26 cellular contexts compared by ENCODE assay signal in the genomic region with DNA sequence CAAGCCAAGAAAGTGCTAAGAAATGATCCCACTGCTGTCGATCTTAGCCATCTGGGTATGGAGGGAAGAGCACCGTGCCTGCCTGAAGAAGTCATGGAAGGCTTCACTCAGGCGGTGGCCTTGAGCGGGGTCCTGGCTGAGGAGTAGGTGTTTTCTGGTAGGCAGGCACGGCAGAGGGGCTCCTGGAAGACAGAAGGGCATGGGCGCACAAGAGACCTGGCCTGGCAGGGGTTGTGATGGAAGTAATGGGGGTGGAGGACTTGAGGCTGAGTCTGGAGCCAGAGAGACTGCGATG.
"Had no signal": no experiment of that assay in that cellular context is flagged by ENCODE, and none has a peak within 500 bp of the region (broad histone marks: within the 10 kb centered on the region; RNA-seq: fewer than 3 reads in every experiment).

No MANE protein-coding gene starts in this region.

- DNase-seq: activated CD4-positive, alpha-beta memory T cell treated with anti-CD3 and anti-CD28 coated beads for 36 hours; activated CD4-positive, alpha-beta T cell treated with anti-CD3 and anti-CD28 coated beads, Interleukin-2, amount 10 ng/mL, durations not matched to agents 7 days and 5 days; activated CD8-positive, alpha-beta memory T cell treated with anti-CD3 and anti-CD28 coated beads, Interleukin-2, amount 50 U/mL, for 48 hours; activated effector memory CD4-positive, alpha-beta T cell treated with Interleukin-2 at 50 U/mL for 16 hours; activated naive CD4-positive, alpha-beta T cell treated with anti-CD3 and anti-CD28 coated beads, Interleukin-2, amount 10 ng/mL, durations not matched to agents 7 days and 5 days; activated naive CD8-positive, alpha-beta T cell treated with anti-CD3 and anti-CD28 coated beads, Interleukin-2, amount 50 U/mL, for 24 hours; activated T-cell treated with anti-CD3 and anti-CD28 coated beads, Interleukin-2, amount 50 U/mL, for 48 hours; anterior cingulate cortex; brain microvascular endothelial cell; MG63; NCI-H1048; NCI-H1105 treated with DMSO at 0.1 percent for 48 hours; NCI-H1436; NCI-H1694; NCI-H2029; NCI-H345; NCI-H526; NCI-H748 treated with DMSO at 0.1 percent for 48 hours; Right ventricle myocardium superior; SW 1271; T-helper 1 cell; T-helper 2 cell; T-helper 9 cell; WERI-Rb-1 had no signal

- H3K4me1 Mint-ChIP-seq: activated naive CD8-positive, alpha-beta T cell treated with anti-CD3 and anti-CD28 coated beads, Interleukin-2, amount 50 U/mL, for 24 hours; central memory CD8-positive, alpha-beta T cell had no signal

- H3K27me3 ChIP-seq: brain microvascular endothelial cell, MG63 had no signal

- H3K9me3 Mint-ChIP-seq: activated CD4-positive, alpha-beta memory T cell treated with anti-CD3 and anti-CD28 coated beads for 36 hours; activated CD4-positive, alpha-beta T cell treated with anti-CD3 and anti-CD28 coated beads, Interleukin-2, amount 10 ng/mL, durations not matched to agents 7 days and 5 days; activated naive CD4-positive, alpha-beta T cell treated with anti-CD3 and anti-CD28 coated beads, Interleukin-2, amount 10 ng/mL, durations not matched to agents 7 days and 5 days; activated naive CD8-positive, alpha-beta T cell treated with anti-CD3 and anti-CD28 coated beads, Interleukin-2, amount 50 U/mL, for 24 hours; central memory CD8-positive, alpha-beta T cell had no signal

- H3K36me3 Mint-ChIP-seq: activated CD4-positive, alpha-beta memory T cell treated with anti-CD3 and anti-CD28 coated beads for 36 hours; activated naive CD4-positive, alpha-beta T cell treated with anti-CD3 and anti-CD28 coated beads, Interleukin-2, amount 10 ng/mL, durations not matched to agents 7 days and 5 days; activated naive CD8-positive, alpha-beta T cell had no signal

- H3K9me3 ChIP-seq: MG63 had no signal

- H3K27me3 Mint-ChIP-seq: activated CD4-positive, alpha-beta T cell treated with anti-CD3 and anti-CD28 coated beads, Interleukin-2, amount 10 ng/mL, durations not matched to agents 7 days and 5 days; activated naive CD8-positive, alpha-beta T cell; activated naive CD8-positive, alpha-beta T cell treated with anti-CD3 and anti-CD28 coated beads, Interleukin-2, amount 50 U/mL, for 24 hours had no signal

- ATAC-seq: activated naive CD8-positive, alpha-beta T cell treated with anti-CD3 and anti-CD28 coated beads, Interleukin-2, amount 50 U/mL, for 24 hours had no signal

- H3K27ac Mint-ChIP-seq: activated CD4-positive, alpha-beta memory T cell treated with anti-CD3 and anti-CD28 coated beads for 36 hours; activated CD4-positive, alpha-beta T cell treated with anti-CD3 and anti-CD28 coated beads, Interleukin-2, amount 10 ng/mL, durations not matched to agents 7 days and 5 days; activated naive CD4-positive, alpha-beta T cell treated with anti-CD3 and anti-CD28 coated beads, Interleukin-2, amount 10 ng/mL, durations not matched to agents 7 days and 5 days; activated naive CD8-positive, alpha-beta T cell; activated naive CD8-positive, alpha-beta T cell treated with anti-CD3 and anti-CD28 coated beads, Interleukin-2, amount 50 U/mL, for 24 hours had no signal

- H3K27ac ChIP-seq: brain microvascular endothelial cell, WERI-Rb-1 had no signal

- H3K36me3 ChIP-seq: brain microvascular endothelial cell, MG63, WERI-Rb-1 had no signal

- H3K4me3 ChIP-seq: MG63 had no signal

- H3K4me3 Mint-ChIP-seq: activated CD4-positive, alpha-beta memory T cell treated with anti-CD3 and anti-CD28 coated beads for 36 hours; activated CD4-positive, alpha-beta T cell treated with anti-CD3 and anti-CD28 coated beads, Interleukin-2, amount 10 ng/mL, durations not matched to agents 7 days and 5 days; activated naive CD4-positive, alpha-beta T cell treated with anti-CD3 and anti-CD28 coated beads, Interleukin-2, amount 10 ng/mL, durations not matched to agents 7 days and 5 days; activated naive CD8-positive, alpha-beta T cell; activated naive CD8-positive, alpha-beta T cell treated with anti-CD3 and anti-CD28 coated beads, Interleukin-2, amount 50 U/mL, for 24 hours; central memory CD8-positive, alpha-beta T cell had no signal
